In the genomic region with DNA sequence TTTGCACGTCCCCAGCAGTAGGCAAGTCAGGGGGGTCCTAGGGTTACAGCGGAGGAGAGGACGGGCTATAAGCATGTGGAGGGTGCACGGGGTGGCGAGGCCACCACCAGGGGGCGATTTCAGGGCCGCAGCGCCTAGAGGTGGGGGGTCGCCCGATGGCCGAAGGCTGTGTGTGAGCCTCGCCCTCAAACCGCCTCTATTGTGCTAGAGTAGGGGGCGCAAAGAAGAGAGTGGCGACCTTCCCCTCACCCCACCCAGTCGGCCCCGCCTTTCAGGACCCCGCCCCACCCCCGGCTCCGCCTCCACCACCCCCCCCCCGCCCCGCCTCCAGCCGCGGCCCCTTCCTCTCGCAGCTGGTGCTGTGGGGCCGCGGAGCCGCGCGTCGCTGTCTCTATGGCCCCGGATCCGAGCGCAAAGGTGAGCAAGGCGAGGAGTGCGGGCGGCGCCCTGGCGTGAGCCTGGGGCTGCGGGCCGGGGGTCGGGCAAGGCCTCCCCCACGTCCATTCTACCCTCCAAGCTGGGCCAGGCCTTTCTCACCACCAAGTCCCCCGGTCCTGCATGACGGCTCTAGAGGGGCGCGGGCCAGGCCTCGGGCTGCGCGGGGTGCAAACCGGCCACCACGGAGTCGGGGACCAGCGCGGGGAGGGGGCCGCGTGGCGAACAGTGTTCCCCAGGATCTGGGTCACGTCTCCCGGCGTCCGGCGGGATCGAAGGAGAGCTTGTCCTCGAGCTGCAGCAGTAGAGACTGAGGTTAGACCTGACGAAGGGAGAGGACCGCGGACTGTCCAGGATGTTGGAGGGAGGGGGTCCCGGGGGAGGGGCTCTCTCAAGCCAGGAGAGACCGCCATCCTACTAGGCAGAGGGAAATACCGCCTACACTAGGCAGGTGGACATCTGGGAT, we compare ENCODE assay signal across 8 cellular contexts. TPM values are rescaled to one million over a fixed set of nuclear protein-coding genes. Genes with fewer than 3 reads are reported as not detected.
A peak's percentile ranks its signal among the peaks of the same experiment; 100 is the strongest.
DNase-seq lines count a peak whose midpoint lies in the region; ATAC-seq and TF ChIP-seq lines count a peak whose summit lies in the region.

A gene with protein sequence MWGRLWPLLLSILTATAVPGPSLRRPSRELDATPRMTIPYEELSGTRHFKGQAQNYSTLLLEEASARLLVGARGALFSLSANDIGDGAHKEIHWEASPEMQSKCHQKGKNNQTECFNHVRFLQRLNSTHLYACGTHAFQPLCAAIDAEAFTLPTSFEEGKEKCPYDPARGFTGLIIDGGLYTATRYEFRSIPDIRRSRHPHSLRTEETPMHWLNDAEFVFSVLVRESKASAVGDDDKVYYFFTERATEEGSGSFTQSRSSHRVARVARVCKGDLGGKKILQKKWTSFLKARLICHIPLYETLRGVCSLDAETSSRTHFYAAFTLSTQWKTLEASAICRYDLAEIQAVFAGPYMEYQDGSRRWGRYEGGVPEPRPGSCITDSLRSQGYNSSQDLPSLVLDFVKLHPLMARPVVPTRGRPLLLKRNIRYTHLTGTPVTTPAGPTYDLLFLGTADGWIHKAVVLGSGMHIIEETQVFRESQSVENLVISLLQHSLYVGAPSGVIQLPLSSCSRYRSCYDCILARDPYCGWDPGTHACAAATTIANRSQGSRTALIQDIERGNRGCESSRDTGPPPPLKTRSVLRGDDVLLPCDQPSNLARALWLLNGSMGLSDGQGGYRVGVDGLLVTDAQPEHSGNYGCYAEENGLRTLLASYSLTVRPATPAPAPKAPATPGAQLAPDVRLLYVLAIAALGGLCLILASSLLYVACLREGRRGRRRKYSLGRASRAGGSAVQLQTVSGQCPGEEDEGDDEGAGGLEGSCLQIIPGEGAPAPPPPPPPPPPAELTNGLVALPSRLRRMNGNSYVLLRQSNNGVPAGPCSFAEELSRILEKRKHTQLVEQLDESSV (plus strand): TSS at position 330 of the 901 bp plus-strand sequence. CDS start 3,409 bp downstream, outside the sequence.

- peak; percentile 14 to 52 (median 28) for DNase-seq in CD4-positive, alpha-beta T cell
- peak; percentile 80 for DNase-seq in GM20000 (ENCODE audit: low spot score)
- peak; percentile 37 for DNase-seq in OCI-M2 (lab: John Stamatoyannopoulos, UW; ENCODE audit: unreplicated experiment)
- peak; percentile 31 for DNase-seq in left ventricle myocardium inferior
- peak; percentile 50 to 69 for DNase-seq in psoas muscle

- intact Hi-C loops in CD4-positive, alpha-beta T cell (cut with DNase I, micrococcal nuclease): loop anchor here (1.0 to 2.0 kb wide), 3 partner anchors 21 to 45 kb away; no protein-coding TSS in a partner anchor
- intact Hi-C loops in left ventricle myocardium inferior (cut with micrococcal nuclease): no loop called here
- intact Hi-C loops in psoas muscle (cut with DNase I): loop anchor here (2.0 to 10.0 kb wide), 2 partner anchors 45 kb away; no protein-coding TSS in a partner anchor

- H3K9me3 ChIP-seq in CD4-positive, alpha-beta T cell (ENCODE audit: control insufficient read depth, low read length): no peaks in the 10 kb centered on the region
- H3K9me3 ChIP-seq in left ventricle myocardium inferior (replicated peaks) (no peaks in the 10 kb centered on the region), psoas muscle (no peaks in the 10 kb centered on the region)

- H3K4me1 Mint-ChIP-seq in CD4-positive, alpha-beta T cell (ENCODE audit: low read depth): peaks cover 21% of the 10 kb centered on the region
- H3K4me1 Mint-ChIP-seq in activated naive CD8-positive, alpha-beta T cell (ENCODE audit: low read depth): peaks cover 6% of the 10 kb centered on the region

- H3K27ac Mint-ChIP-seq in CD4-positive, alpha-beta T cell: no peak within 1 kb of the TSS
- H3K27ac Mint-ChIP-seq in activated naive CD8-positive, alpha-beta T cell: no peak within 1 kb of the TSS

- CTCF ChIA-PET in CD4-positive, alpha-beta T cell (lab: Charles Lee): interaction anchor here (0.7 to 1.4 kb wide), 3 partner anchors 50 to 81 kb away, joined by 3 read pairs; no protein-coding TSS in a partner anchor

- H3K4me3 ChIP-seq in left ventricle myocardium inferior (peak within 1 kb of the TSS; percentile 76), psoas muscle (peak within 1 kb of the TSS; percentile 71)

- peaks cover 20% of the 10 kb centered on the region for H3K36me3 ChIP-seq in left ventricle myocardium inferior
- peaks cover 3 to 21% of the 10 kb centered on the region in 2 donors for H3K36me3 ChIP-seq in psoas muscle (ENCODE audit: insufficient read depth in 1 of 2, low read depth in 1 of 2)

- H3K9me3 Mint-ChIP-seq in CD4-positive, alpha-beta T cell: no peaks in the 10 kb centered on the region
- H3K9me3 Mint-ChIP-seq in activated naive CD8-positive, alpha-beta T cell (ENCODE audit: low read depth): no peaks in the 10 kb centered on the region

- no peaks in the 10 kb centered on the region for H3K27me3 Mint-ChIP-seq in CD4-positive, alpha-beta T cell
- no peaks in the 10 kb centered on the region for H3K27me3 Mint-ChIP-seq in activated naive CD8-positive, alpha-beta T cell

- POLR2A ChIA-PET in CD4-positive, alpha-beta T cell (lab: Charles Lee): interaction anchor here (0.6 to 1.1 kb wide), 2 partner anchors 14 to 16 kb away, joined by 3 read pairs; no protein-coding TSS in a partner anchor

- H3K4me3 Mint-ChIP-seq in CD4-positive, alpha-beta T cell: peak within 1 kb of the TSS; percentile 76
- H3K4me3 Mint-ChIP-seq in activated naive CD8-positive, alpha-beta T cell: peak within 1 kb of the TSS; percentile 75

- H3K36me3 Mint-ChIP-seq in CD4-positive, alpha-beta T cell (ENCODE audit: low read depth): peaks cover 8% of the 10 kb centered on the region
- no peaks in the 10 kb centered on the region for H3K36me3 Mint-ChIP-seq in activated naive CD8-positive, alpha-beta T cell

- ATAC-seq in CD4-positive, alpha-beta T cell (ENCODE audit: poor library complexity): peak; percentile 77
- peak; percentile 80 to 91 (median 85) for ATAC-seq in psoas muscle
- ATAC-seq in GM18519 (IDR thresholded peaks at IDR 0.05; ENCODE audit: low FRiP score, unreplicated experiment): no peak
- no peak for ATAC-seq in HG02588 (IDR thresholded peaks at IDR 0.05; ENCODE audit: unreplicated experiment)

- WGBS in psoas muscle, 3 donors: 2 to 4% (median 3%) methylated on average over 38 to 71 of the region's 71 CpGs

- H3K4me1 ChIP-seq in left ventricle myocardium inferior: peaks cover 17% of the 10 kb centered on the region
- H3K4me1 ChIP-seq in psoas muscle: peaks cover 6% of the 10 kb centered on the region

- TF ChIP-seq CTCF in CD4-positive, alpha-beta T cell (IDR thresholded peaks at IDR 0.05): peak; percentile 67
- peak; percentile 82 for TF ChIP-seq CTCF in GM20000 (IDR thresholded peaks at IDR 0.05; ENCODE audit: extremely low read depth, missing control alignments)
- peak; percentile 78 for TF ChIP-seq CTCF in left ventricle myocardium inferior (IDR thresholded peaks at IDR 0.05; ENCODE audit: borderline replicate concordance)
- peak; percentile 65 for TF ChIP-seq CTCF in psoas muscle (IDR thresholded peaks at IDR 0.05)

- no peaks in the 10 kb centered on the region for H3K27me3 ChIP-seq in CD4-positive, alpha-beta T cell (ENCODE audit: control insufficient read depth, insufficient read depth, low read length)
- H3K27me3 ChIP-seq in left ventricle myocardium inferior (ENCODE audit: low read depth) (no peaks in the 10 kb centered on the region), psoas muscle (ENCODE audit: insufficient read depth in 3 of 3, low read length in 2 of 3) (no peaks in the 10 kb centered on the region)

- no peak within 1 kb of the TSS for H3K27ac ChIP-seq in CD4-positive, alpha-beta T cell (ENCODE audit: low read depth, low read length)
- no peak within 1 kb of the TSS for H3K27ac ChIP-seq in left ventricle myocardium inferior (replicated peaks)
- H3K27ac ChIP-seq in psoas muscle: no peak within 1 kb of the TSS

RNA-seq across cellular contexts. Expression of the gene that starts here (rescaled TPM):
- total RNA-seq in CD4-positive, alpha-beta T cell: 1 to 10 TPM; 1.1 to 1.6 TPM
- total RNA-seq in left ventricle myocardium inferior (0.52 TPM), psoas muscle (1 to 10 TPM in 2 of 4 donors, under 1 TPM in 2; 0.74 to 1.4 (median 0.89) TPM)
- under 1 TPM; 0.08 to 0.48 (median 0.30) TPM for polyA plus RNA-seq in psoas muscle

Comparison
In these comparisons a context has a peak if more than half of its experiments do, and no peak if none do; other contexts are left out.
1. Peak in DNase-seq and H3K4me3 ChIP-seq in left ventricle myocardium inferior; RNA of the gene not detected or under 1 TPM.
2. ATAC-seq: peak in CD4-positive, alpha-beta T cell (single experiment) and psoas muscle (4 of 4); none in GM18519 (single experiment) and HG02588 (single experiment).
3. DNase-seq: peak in every context shown above with its lines; median percentile 80 in GM20000; 60 in psoas muscle; 37 in OCI-M2; 31 in left ventricle myocardium inferior; 28 in CD4-positive, alpha-beta T cell.
4. Peak in every context shown above with its lines, with median percentiles within 50 percentile points of each other: CTCF ChIP-seq.